ENCODE assay signal across 13 cellular contexts in genomic region chr17:47935961-47936360, GRCh38. TPM values are rescaled to one million over a fixed set of nuclear protein-coding genes. Genes with fewer than 3 reads are reported as not detected.
DNase-seq lines count a peak whose midpoint lies in the region; ATAC-seq and TF ChIP-seq lines count a peak whose summit lies in the region.
"Had no signal": no experiment of that assay in that cellular context is flagged by ENCODE, and none has a peak within 500 bp of the region (broad histone marks: within the 10 kb centered on the region; RNA-seq: fewer than 3 reads in every experiment).

No MANE protein-coding gene starts in this region.

- DNase-seq in GM23248, result peak; percentile 59
- peak; percentile 76 for DNase-seq in RPMI7951 (ENCODE audit: low read depth)
- DNase-seq in erythroblast (lab: John Stamatoyannopoulos, UW), result peak; percentile 95 to 97
- peak; percentile 12 for DNase-seq in skeletal muscle cell (ENCODE audit: low read depth)
- no peak for DNase-seq in right lobe of liver
- no peak for DNase-seq in activated CD4-positive, alpha-beta T cell treated with anti-CD3 and anti-CD28 coated beads for 36 hours
- DNase-seq in activated CD8-positive, alpha-beta memory T cell treated with anti-CD3 and anti-CD28 coated beads, Interleukin-2, amount 10 ng/mL, durations not matched to agents 7 days and 5 days, result no peak
- DNase-seq in effector CD8-positive, alpha-beta T cell (lab: John Stamatoyannopoulos, UW), result no peak
- DNase-seq: activated CD4-positive, alpha-beta memory T cell treated with anti-CD3 and anti-CD28 coated beads for 36 hours; H7 had no signal

- H4K20me1 ChIP-seq in GM23248 (ENCODE audit: insufficient read depth), result no peaks in the 10 kb centered on the region

- H3K27me3 ChIP-seq in GM23248 (replicated peaks; ENCODE audit: insufficient read depth) (no peaks in the 10 kb centered on the region), right lobe of liver (no peaks in the 10 kb centered on the region)

- H3K27ac ChIP-seq in GM23248, result no peak overlapping the region
- no peak overlapping the region for H3K27ac ChIP-seq in right lobe of liver

- H3K79me2 ChIP-seq in GM23248 (ENCODE audit: insufficient read depth), result no peaks in the 10 kb centered on the region

- CTCF ChIA-PET in activated CD4-positive, alpha-beta T cell treated with anti-CD3 and anti-CD28 coated beads for 36 hours (lab: Charles Lee), result interaction anchor here (0.6 to 1.6 kb wide), 5 partner anchors 11 to 36 kb away, joined by 3 to 7 read pairs (median 3); partner anchors contain the start of gene CDK5RAP3
- CTCF ChIA-PET in activated CD8-positive, alpha-beta memory T cell treated with anti-CD3 and anti-CD28 coated beads, Interleukin-2, amount 10 ng/mL, durations not matched to agents 7 days and 5 days (lab: Charles Lee), result interaction anchor here (1.2 to 3.6 kb wide), 3 partner anchors 10 to 44 kb away, joined by 3 to 23 read pairs (median 9); no protein-coding TSS in a partner anchor

- no peak overlapping the region for H3K4me3 Mint-ChIP-seq in activated CD4-positive, alpha-beta T cell treated with anti-CD3 and anti-CD28 coated beads for 36 hours
- H3K4me3 Mint-ChIP-seq in activated CD8-positive, alpha-beta memory T cell treated with anti-CD3 and anti-CD28 coated beads, Interleukin-2, amount 10 ng/mL, durations not matched to agents 7 days and 5 days, result no peak overlapping the region
- H3K4me3 Mint-ChIP-seq: activated CD4-positive, alpha-beta memory T cell treated with anti-CD3 and anti-CD28 coated beads for 36 hours; activated naive CD4-positive, alpha-beta T cell treated with anti-CD3 and anti-CD28 coated beads, Interleukin-2, amount 50 U/mL, for 24 hours; natural killer cell treated with Interleukin-12 subunit alpha and Interleukin-12 subunit beta and Interleukin-15 and Interleukin-18, amount 100 ng/mL, for 72 hours had no signal

- H3K36me3 Mint-ChIP-seq in activated CD4-positive, alpha-beta T cell treated with anti-CD3 and anti-CD28 coated beads for 36 hours (ENCODE audit: low read depth), result peaks cover 2% of the 10 kb centered on the region
- peaks cover 3% of the 10 kb centered on the region for H3K36me3 Mint-ChIP-seq in activated CD8-positive, alpha-beta memory T cell treated with anti-CD3 and anti-CD28 coated beads, Interleukin-2, amount 10 ng/mL, durations not matched to agents 7 days and 5 days
- H3K36me3 Mint-ChIP-seq: activated CD4-positive, alpha-beta memory T cell treated with anti-CD3 and anti-CD28 coated beads for 36 hours had no signal

- in situ Hi-C loops in GM23248 (cut with MboI), result no loop called here

- H3K36me3 ChIP-seq in GM23248 (ENCODE audit: low read depth) (no peaks in the 10 kb centered on the region), right lobe of liver (no peaks in the 10 kb centered on the region)

- no peaks in the 10 kb centered on the region for H3K27me3 Mint-ChIP-seq in activated CD4-positive, alpha-beta T cell treated with anti-CD3 and anti-CD28 coated beads for 36 hours
- no peaks in the 10 kb centered on the region for H3K27me3 Mint-ChIP-seq in activated CD8-positive, alpha-beta memory T cell treated with anti-CD3 and anti-CD28 coated beads, Interleukin-2, amount 10 ng/mL, durations not matched to agents 7 days and 5 days
- H3K27me3 Mint-ChIP-seq: activated CD4-positive, alpha-beta memory T cell treated with anti-CD3 and anti-CD28 coated beads for 36 hours; activated naive CD4-positive, alpha-beta T cell treated with anti-CD3 and anti-CD28 coated beads, Interleukin-2, amount 50 U/mL, for 24 hours had no signal

- POLR2A ChIA-PET in activated CD4-positive, alpha-beta T cell treated with anti-CD3 and anti-CD28 coated beads for 36 hours (lab: Charles Lee), result interaction anchor here (1.1 kb wide), 1 partner anchor 40 kb away, joined by 4 read pairs; the partner anchor contains the start of gene SP2

- TF ChIP-seq CTCF in right lobe of liver (IDR thresholded peaks at IDR 0.05), result no peak

- intact Hi-C loops in right lobe of liver (cut with DNase I), result no loop called here
- intact Hi-C loops in activated CD4-positive, alpha-beta T cell treated with anti-CD3 and anti-CD28 coated beads for 36 hours (cut with DNase I, micrococcal nuclease), result no loop called here

- H3K4me1 ChIP-seq in GM23248 (ENCODE audit: insufficient read depth), result peaks cover 10% of the 10 kb centered on the region
- peaks cover 0 to 5% (median 0%) of the 10 kb centered on the region in 4 donors for H3K4me1 ChIP-seq in right lobe of liver

- H3K9me3 Mint-ChIP-seq in activated CD4-positive, alpha-beta T cell treated with anti-CD3 and anti-CD28 coated beads for 36 hours (ENCODE audit: low read depth), result peaks cover 2% of the 10 kb centered on the region
- no peaks in the 10 kb centered on the region for H3K9me3 Mint-ChIP-seq in activated CD8-positive, alpha-beta memory T cell treated with anti-CD3 and anti-CD28 coated beads, Interleukin-2, amount 10 ng/mL, durations not matched to agents 7 days and 5 days (ENCODE audit: low read depth)
- H3K9me3 Mint-ChIP-seq: activated CD4-positive, alpha-beta memory T cell treated with anti-CD3 and anti-CD28 coated beads for 36 hours; activated naive CD4-positive, alpha-beta T cell treated with anti-CD3 and anti-CD28 coated beads, Interleukin-2, amount 50 U/mL, for 24 hours had no signal

- H3K27ac Mint-ChIP-seq in activated CD4-positive, alpha-beta T cell treated with anti-CD3 and anti-CD28 coated beads for 36 hours, result no peak overlapping the region
- no peak overlapping the region for H3K27ac Mint-ChIP-seq in activated CD8-positive, alpha-beta memory T cell treated with anti-CD3 and anti-CD28 coated beads, Interleukin-2, amount 10 ng/mL, durations not matched to agents 7 days and 5 days
- H3K27ac Mint-ChIP-seq: activated CD4-positive, alpha-beta memory T cell treated with anti-CD3 and anti-CD28 coated beads for 36 hours; activated naive CD4-positive, alpha-beta T cell treated with anti-CD3 and anti-CD28 coated beads, Interleukin-2, amount 50 U/mL, for 24 hours; natural killer cell treated with Interleukin-12 subunit alpha and Interleukin-12 subunit beta and Interleukin-15 and Interleukin-18, amount 100 ng/mL, for 72 hours had no signal

- no peak overlapping the region for H3K9ac ChIP-seq in GM23248

- no peak overlapping the region for H3K4me3 ChIP-seq in GM23248
- H3K4me3 ChIP-seq in skeletal muscle cell (ENCODE audit: low read depth, low read length), result no peak overlapping the region
- H3K4me3 ChIP-seq in right lobe of liver, result no peak overlapping the region

- no peaks in the 10 kb centered on the region for H3K9me2 ChIP-seq in GM23248 (ENCODE audit: insufficient read depth)

- peaks cover 21% of the 10 kb centered on the region for H3K4me1 Mint-ChIP-seq in activated CD4-positive, alpha-beta T cell treated with anti-CD3 and anti-CD28 coated beads for 36 hours
- H3K4me1 Mint-ChIP-seq in activated CD8-positive, alpha-beta memory T cell treated with anti-CD3 and anti-CD28 coated beads, Interleukin-2, amount 10 ng/mL, durations not matched to agents 7 days and 5 days, result peaks cover 19% of the 10 kb centered on the region

- ATAC-seq in right lobe of liver, result no peak
- no peak for ATAC-seq in activated CD4-positive, alpha-beta T cell treated with anti-CD3 and anti-CD28 coated beads for 36 hours
- ATAC-seq in activated CD8-positive, alpha-beta memory T cell treated with anti-CD3 and anti-CD28 coated beads, Interleukin-2, amount 10 ng/mL, durations not matched to agents 7 days and 5 days, result no peak

- 67 to 71% methylated on average over 5 of the region's 5 CpGs for WGBS in GM23248 (ENCODE audit: low coverage in 1 of 2, low lambda C conversion rate in 2 of 2, missing lambda C conversion rate in 2 of 2), 2 experiments
- 100% methylated on average over 1 of the region's 5 CpGs for WGBS in right lobe of liver (ENCODE audit: insufficient coverage, low coverage, low lambda C conversion rate, missing lambda C conversion rate)

- TF ChIP-seq POLR2A in erythroblast (IDR thresholded peaks at IDR 0.05; ENCODE audit: low read length) (peak; percentile 46), right lobe of liver (IDR thresholded peaks at IDR 0.05) (no peak)

- H3K9me3 ChIP-seq in GM23248 (ENCODE audit: low read depth), result no peaks in the 10 kb centered on the region
- no peaks in the 10 kb centered on the region for H3K9me3 ChIP-seq in right lobe of liver

- H3F3A ChIP-seq in GM23248 (ENCODE audit: insufficient read depth), result no peaks in the 10 kb centered on the region

- no peak overlapping the region for H2AFZ ChIP-seq in GM23248

- H3K4me2 ChIP-seq in GM23248 (ENCODE audit: unreplicated experiment), result no peak overlapping the region

RNA-seq across cellular contexts. Expression of gene PNPO, which starts 5.4 kb away (rescaled TPM):
- total RNA-seq in GM23248 (2014; rRNA removed; shearing (Covaris generic)), result 44.7 and 53.7 TPM in 2 replicates
- 20.0 and 22.7 TPM in 2 replicates for polyA plus RNA-seq in GM23248 (2016; fragmentation: Nextera tagmentation; extraction: Ambion mirVana)
- total RNA-seq in RPMI7951 (2014; rRNA removed; shearing (Covaris generic)), result 20.7 and 26.9 TPM in 2 replicates
- total RNA-seq in right lobe of liver, result 100 to 1,000 TPM in 5 of 6 experiments, 10 to 100 TPM in 1; 85.0 to 151 (median 124) TPM
- total RNA-seq in activated CD4-positive, alpha-beta T cell treated with anti-CD3 and anti-CD28 coated beads for 36 hours, result 10 to 100 TPM; 29.7 to 41.0 TPM
- 10 to 100 TPM; 28.0 to 30.4 TPM for total RNA-seq in activated CD8-positive, alpha-beta memory T cell treated with anti-CD3 and anti-CD28 coated beads, Interleukin-2, amount 10 ng/mL, durations not matched to agents 7 days and 5 days

RNA-seq across cellular contexts. Expression of gene PRR15L, which starts 21.7 kb away (rescaled TPM):
- total RNA-seq in GM23248 (2014; rRNA removed; shearing (Covaris generic)), result not detected in 2 replicates
- polyA plus RNA-seq in GM23248 (2016; fragmentation: Nextera tagmentation; extraction: Ambion mirVana), result 0.16 TPM in 1 of 2 replicates, not detected in the other
- total RNA-seq in RPMI7951 (2014; rRNA removed; shearing (Covaris generic)), result not detected in 2 replicates
- 1 to 10 TPM in 1 of 6 experiments, under 1 TPM in 5; 0.19 to 1.1 (median 0.47) TPM for total RNA-seq in right lobe of liver
- not detected for total RNA-seq in activated CD4-positive, alpha-beta T cell treated with anti-CD3 and anti-CD28 coated beads for 36 hours
- total RNA-seq in activated CD8-positive, alpha-beta memory T cell treated with anti-CD3 and anti-CD28 coated beads, Interleukin-2, amount 10 ng/mL, durations not matched to agents 7 days and 5 days, result not detected
- total RNA-seq: activated CD4-positive, alpha-beta memory T cell treated with anti-CD3 and anti-CD28 coated beads for 36 hours; dermis microvascular lymphatic vessel endothelial cell; natural killer cell treated with Interleukin-12 subunit alpha and Interleukin-12 subunit beta and Interleukin-15 and Interleukin-18, amount 100 ng/mL, for 72 hours had no signal

RNA-seq across cellular contexts. Expression of gene CDK5RAP3, which starts 35.0 kb away (rescaled TPM):
- 61.7 and 80.8 TPM in 2 replicates for total RNA-seq in GM23248 (2014; rRNA removed; shearing (Covaris generic))
- 81.6 and 92.2 TPM in 2 replicates for polyA plus RNA-seq in GM23248 (2016; fragmentation: Nextera tagmentation; extraction: Ambion mirVana)
- 41.6 and 44.0 TPM in 2 replicates for total RNA-seq in RPMI7951 (2014; rRNA removed; shearing (Covaris generic))
- 100 to 1,000 TPM in 3 of 6 experiments, 10 to 100 TPM in 3; 47.3 to 119 (median 99.7) TPM for total RNA-seq in right lobe of liver
- total RNA-seq in activated CD4-positive, alpha-beta T cell treated with anti-CD3 and anti-CD28 coated beads for 36 hours, result 100 to 1,000 TPM; 147 to 156 TPM
- 100 to 1,000 TPM; 215 to 262 TPM for total RNA-seq in activated CD8-positive, alpha-beta memory T cell treated with anti-CD3 and anti-CD28 coated beads, Interleukin-2, amount 10 ng/mL, durations not matched to agents 7 days and 5 days

RNA-seq across cellular contexts. Expression of gene SP2, which starts 39.9 kb away (rescaled TPM):
- total RNA-seq in GM23248 (2014; rRNA removed; shearing (Covaris generic)), result 2.5 and 3.2 TPM in 2 replicates
- 13.6 and 14.2 TPM in 2 replicates for polyA plus RNA-seq in GM23248 (2016; fragmentation: Nextera tagmentation; extraction: Ambion mirVana)
- total RNA-seq in RPMI7951 (2014; rRNA removed; shearing (Covaris generic)), result 0.98 and 1.6 TPM in 2 replicates
- 1 to 10 TPM; 3.1 to 7.9 (median 5.5) TPM for total RNA-seq in right lobe of liver
- 10 to 100 TPM; 15.7 to 19.8 TPM for total RNA-seq in activated CD4-positive, alpha-beta T cell treated with anti-CD3 and anti-CD28 coated beads for 36 hours
- 10 to 100 TPM; 21.7 to 22.9 TPM for total RNA-seq in activated CD8-positive, alpha-beta memory T cell treated with anti-CD3 and anti-CD28 coated beads, Interleukin-2, amount 10 ng/mL, durations not matched to agents 7 days and 5 days

Comparison
In these comparisons a context has a peak if more than half of its experiments do, and no peak if none do; other contexts are left out.
1. DNase-seq: peak in GM23248 (single experiment), RPMI7951 (single experiment), erythroblast (2 of 2) and skeletal muscle cell (single experiment); none in right lobe of liver (0 of 3), activated CD4-positive, alpha-beta T cell treated with anti-CD3 and anti-CD28 coated beads for 36 hours (single experiment), activated CD8-positive, alpha-beta memory T cell treated with anti-CD3 and anti-CD28 coated beads, Interleukin-2, amount 10 ng/mL, durations not matched to agents 7 days and 5 days (single experiment) and effector CD8-positive, alpha-beta T cell (single experiment).